Comparison of ENCODE assay signal across 14 cellular contexts in the genomic region with DNA sequence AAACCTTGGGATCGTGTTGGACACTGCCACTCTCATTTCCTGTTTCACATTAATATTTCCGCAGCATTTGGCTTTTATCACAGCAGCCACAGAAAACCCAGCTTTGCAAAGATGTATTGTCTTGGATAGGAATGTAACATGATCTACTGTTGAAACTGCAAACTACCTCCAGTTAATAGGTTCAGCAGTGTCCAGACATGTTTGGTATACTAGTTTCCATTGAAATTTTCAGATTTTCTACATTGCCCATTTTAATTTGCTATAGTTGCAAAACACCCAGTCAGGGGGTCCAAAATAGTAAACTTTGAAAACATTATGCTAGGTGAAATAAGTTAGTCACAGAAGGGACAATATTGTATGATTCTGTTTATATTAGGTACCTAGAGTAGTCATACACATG. TPM values are rescaled to one million over a fixed set of nuclear protein-coding genes. Genes with fewer than 3 reads are reported as not detected.
A peak's percentile ranks its signal among the peaks of the same experiment; 100 is the strongest.
DNase-seq lines count a peak whose midpoint lies in the region; ATAC-seq and TF ChIP-seq lines count a peak whose summit lies in the region.
"Had no signal": no experiment of that assay in that cellular context is flagged by ENCODE, and none has a peak within 500 bp of the region (broad histone marks: within the 10 kb centered on the region; RNA-seq: fewer than 3 reads in every experiment).

No MANE protein-coding gene starts in this region.

- peaks cover 18 to 30% (median 24%) of the 10 kb centered on the region in 3 donors for H3K4me1 Mint-ChIP-seq in T-cell
- H3K4me1 Mint-ChIP-seq: activated T-helper 17 cell treated with anti-CD3 and anti-CD28 coated beads, Interleukin-2, amount 50 U/mL, for 72 hours had no signal

- H3K9me3 ChIP-seq in hepatocyte (ENCODE audit: low read depth) = no peaks in the 10 kb centered on the region
- H3K9me3 ChIP-seq: adrenal gland had no signal

- no peaks in the 10 kb centered on the region for H3K36me3 Mint-ChIP-seq in T-cell

- H3K9me3 Mint-ChIP-seq in T-cell = no peaks in the 10 kb centered on the region
- H3K9me3 Mint-ChIP-seq: activated T-helper 17 cell treated with anti-CD3 and anti-CD28 coated beads, Interleukin-2, amount 50 U/mL, for 72 hours had no signal

- CTCF ChIA-PET in T-cell (lab: Charles Lee) = interaction anchor here in 1 of 2 donors (0.8 to 1.4 kb wide), 2 partner anchors 25 to 177 kb away, joined by 3 read pairs; a partner anchor contains a TSS

- H3K36me3 ChIP-seq in hepatocyte (replicated peaks; ENCODE audit: insufficient read depth, low read depth) = no peaks in the 10 kb centered on the region
- H3K36me3 ChIP-seq: adrenal gland, WERI-Rb-1 had no signal

- WGBS in hepatocyte (ENCODE audit: low lambda C conversion rate, missing lambda C conversion rate) = 54% methylated on average over 2 of the region's 2 CpGs

- no peak overlapping the region for H3K4me3 Mint-ChIP-seq in T-cell
- H3K4me3 Mint-ChIP-seq: activated T-helper 17 cell treated with anti-CD3 and anti-CD28 coated beads, Interleukin-2, amount 50 U/mL, for 72 hours had no signal

- H4K20me1 ChIP-seq in hepatocyte (ENCODE audit: insufficient read depth, poor library complexity, severe bottlenecking) = peaks cover 2% of the 10 kb centered on the region

- H3K27ac Mint-ChIP-seq in T-cell = peak overlapping the region; percentile 19 to 45
- H3K27ac Mint-ChIP-seq: activated T-helper 17 cell treated with anti-CD3 and anti-CD28 coated beads, Interleukin-2, amount 50 U/mL, for 72 hours had no signal

- peak overlapping the region; percentile 36 for H3K4me2 ChIP-seq in hepatocyte

- no peak overlapping the region for H3K27ac ChIP-seq in hepatocyte
- H3K27ac ChIP-seq: adrenal gland, WERI-Rb-1 had no signal

- no peaks in the 10 kb centered on the region for H3K27me3 Mint-ChIP-seq in T-cell
- H3K27me3 Mint-ChIP-seq: activated T-helper 17 cell treated with anti-CD3 and anti-CD28 coated beads, Interleukin-2, amount 50 U/mL, for 72 hours had no signal

- no peak overlapping the region for H2AFZ ChIP-seq in hepatocyte

- POLR2A ChIA-PET in T-cell (lab: Charles Lee) = no interaction called here

- H3K27me3 ChIP-seq in hepatocyte = no peaks in the 10 kb centered on the region
- H3K27me3 ChIP-seq: adrenal gland had no signal

- DNase-seq in DMS153 treated with DMSO at 0.1 percent for 48 hours (lab: John Stamatoyannopoulos, UW; ENCODE audit: unreplicated experiment) = peak; percentile 91
- peak; percentile 78 for DNase-seq in NCI-H1105 treated with DMSO at 0.1 percent for 48 hours (lab: John Stamatoyannopoulos, UW)
- DNase-seq in T-cell = no peak
- no peak for DNase-seq in hepatocyte (ENCODE audit: low spot score)
- no peak for DNase-seq in ecto neural progenitor cell (ENCODE audit: low spot score)
- DNase-seq: activated CD8-positive, alpha-beta memory T cell treated with anti-CD3 and anti-CD28 coated beads for 24 hours; adrenal gland; DMS53; WERI-Rb-1 had no signal

- H3K79me2 ChIP-seq in hepatocyte = peaks cover 53% of the 10 kb centered on the region

- no peaks in the 10 kb centered on the region for H3K9me2 ChIP-seq in hepatocyte (replicated peaks; ENCODE audit: insufficient read depth)

- no peak for TF ChIP-seq CTCF in hepatocyte (IDR thresholded peaks at IDR 0.05; ENCODE audit: poor library complexity)

- H3K4me1 ChIP-seq in hepatocyte (ENCODE audit: insufficient read depth) = peaks cover 8% of the 10 kb centered on the region

- no peak for ATAC-seq in T-cell (replicated peaks in 1 of 4)
- no peak for ATAC-seq in GM18511 (IDR thresholded peaks at IDR 0.05; ENCODE audit: unreplicated experiment)
- ATAC-seq in GM21447 (IDR thresholded peaks at IDR 0.05; ENCODE audit: unreplicated experiment) = no peak
- ATAC-seq: activated T-helper 17 cell treated with anti-CD3 and anti-CD28 coated beads, Interleukin-2, amount 50 U/mL, for 72 hours; Panc1 had no signal

- no peak overlapping the region for H3K4me3 ChIP-seq in hepatocyte
- H3K4me3 ChIP-seq: adrenal gland had no signal

RNA-seq across cellular contexts. Expression of a gene that starts 3.3 kb away (rescaled TPM):
- total RNA-seq in T-cell (1 to 10 TPM; 3.0 to 8.4 (median 5.3) TPM), hepatocyte (20.9 and 30.2 TPM in 2 replicates)
- polyA plus RNA-seq in hepatocyte = 9.3 and 12.2 TPM in 2 replicates
- total RNA-seq: HT-29 had no signal

RNA-seq across cellular contexts. Expression of a gene that starts 24.2 kb away (rescaled TPM):
- total RNA-seq in T-cell = 1 to 10 TPM; 2.3 to 4.9 (median 4.6) TPM
- 22.5 and 28.1 TPM in 2 replicates for total RNA-seq in hepatocyte
- polyA plus RNA-seq in hepatocyte = 9.4 and 11.8 TPM in 2 replicates
- total RNA-seq: HT-29 had no signal

Comparison
In these comparisons a context has a peak if more than half of its experiments do, and no peak if none do; other contexts are left out.
1. DNase-seq: peak in DMS153 treated with DMSO at 0.1 percent for 48 hours (single experiment) and NCI-H1105 treated with DMSO at 0.1 percent for 48 hours (single experiment); none in T-cell (0 of 34), hepatocyte (single experiment) and ecto neural progenitor cell (single experiment).